1 cellular context compared by ENCODE assay signal in the genomic region with DNA sequence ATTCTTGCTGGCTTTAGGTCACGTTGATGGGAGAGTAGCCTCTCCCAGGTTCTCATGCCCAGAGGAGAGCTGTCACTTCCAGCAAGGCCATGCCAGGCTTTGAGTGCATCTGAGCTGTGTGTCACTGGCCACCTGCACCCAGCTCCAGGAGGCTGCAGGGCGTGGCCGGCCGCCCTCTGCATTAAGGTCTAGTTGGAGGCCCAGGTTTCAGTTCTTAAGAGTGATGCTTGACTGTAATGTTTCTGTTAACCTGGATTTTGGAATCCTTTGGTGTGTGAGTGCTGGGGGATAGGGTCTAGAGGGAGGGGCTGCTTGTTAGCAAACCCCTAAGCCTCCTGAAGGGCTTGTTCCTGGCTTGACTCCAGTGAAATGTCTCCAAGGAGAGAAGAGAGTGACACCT.
TF ChIP-seq lines count a peak whose summit lies in the region.

No MANE protein-coding gene starts in this region.

TF ChIP-seq in H1, 55 proteins besides CTCF, POLR2A, EP300 and RAD21 (continued from another document):
- TF ChIP-seq, protein P1, sequence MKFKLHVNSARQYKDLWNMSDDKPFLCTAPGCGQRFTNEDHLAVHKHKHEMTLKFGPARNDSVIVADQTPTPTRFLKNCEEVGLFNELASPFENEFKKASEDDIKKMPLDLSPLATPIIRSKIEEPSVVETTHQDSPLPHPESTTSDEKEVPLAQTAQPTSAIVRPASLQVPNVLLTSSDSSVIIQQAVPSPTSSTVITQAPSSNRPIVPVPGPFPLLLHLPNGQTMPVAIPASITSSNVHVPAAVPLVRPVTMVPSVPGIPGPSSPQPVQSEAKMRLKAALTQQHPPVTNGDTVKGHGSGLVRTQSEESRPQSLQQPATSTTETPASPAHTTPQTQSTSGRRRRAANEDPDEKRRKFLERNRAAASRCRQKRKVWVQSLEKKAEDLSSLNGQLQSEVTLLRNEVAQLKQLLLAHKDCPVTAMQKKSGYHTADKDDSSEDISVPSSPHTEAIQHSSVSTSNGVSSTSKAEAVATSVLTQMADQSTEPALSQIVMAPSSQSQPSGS (IDR thresholded peaks at IDR 0.05; ENCODE audit: low read length), result no peak
- no peak for TF ChIP-seq CBX8 (IDR thresholded peaks at IDR 0.05; ENCODE audit: borderline replicate concordance, low read depth, low read length)
- no peak for TF ChIP-seq SUZ12 (IDR thresholded peaks at IDR 0.05; ENCODE audit: low read length)
- TF ChIP-seq SIN3A (conservative IDR thresholded peaks at IDR 0.05 in 1 of 2, IDR thresholded peaks at IDR 0.05 in 1 of 2; ENCODE audit: low read depth in 1 of 2, low read length in 2 of 2), result no peak
- TF ChIP-seq SRF (IDR thresholded peaks at IDR 0.05; ENCODE audit: low read depth, low read length), result no peak
- TF ChIP-seq CTBP2 (IDR thresholded peaks at IDR 0.05; ENCODE audit: borderline replicate concordance, insufficient read depth, insufficient read length, low read length), result no peak
- no peak for TF ChIP-seq CHD1 (IDR thresholded peaks at IDR 0.05; ENCODE audit: low read depth, low read length)
- TF ChIP-seq GABPA (IDR thresholded peaks at IDR 0.05; ENCODE audit: borderline replicate concordance, insufficient read depth, low read length), result no peak
- TF ChIP-seq TAF7 (optimal IDR thresholded peaks at IDR 0.05; ENCODE audit: borderline replicate concordance, low read depth, low read length), result no peak
- TF ChIP-seq SIX5 (IDR thresholded peaks at IDR 0.05; ENCODE audit: low read depth, low read length), result no peak
- no peak for TF ChIP-seq NRF1 (IDR thresholded peaks at IDR 0.05; ENCODE audit: low read depth, low read length)
- no peak for TF ChIP-seq TBP (IDR thresholded peaks at IDR 0.05; ENCODE audit: low read depth, low read length)
